ENCODE assay signal across 8 cellular contexts in the genomic region with DNA sequence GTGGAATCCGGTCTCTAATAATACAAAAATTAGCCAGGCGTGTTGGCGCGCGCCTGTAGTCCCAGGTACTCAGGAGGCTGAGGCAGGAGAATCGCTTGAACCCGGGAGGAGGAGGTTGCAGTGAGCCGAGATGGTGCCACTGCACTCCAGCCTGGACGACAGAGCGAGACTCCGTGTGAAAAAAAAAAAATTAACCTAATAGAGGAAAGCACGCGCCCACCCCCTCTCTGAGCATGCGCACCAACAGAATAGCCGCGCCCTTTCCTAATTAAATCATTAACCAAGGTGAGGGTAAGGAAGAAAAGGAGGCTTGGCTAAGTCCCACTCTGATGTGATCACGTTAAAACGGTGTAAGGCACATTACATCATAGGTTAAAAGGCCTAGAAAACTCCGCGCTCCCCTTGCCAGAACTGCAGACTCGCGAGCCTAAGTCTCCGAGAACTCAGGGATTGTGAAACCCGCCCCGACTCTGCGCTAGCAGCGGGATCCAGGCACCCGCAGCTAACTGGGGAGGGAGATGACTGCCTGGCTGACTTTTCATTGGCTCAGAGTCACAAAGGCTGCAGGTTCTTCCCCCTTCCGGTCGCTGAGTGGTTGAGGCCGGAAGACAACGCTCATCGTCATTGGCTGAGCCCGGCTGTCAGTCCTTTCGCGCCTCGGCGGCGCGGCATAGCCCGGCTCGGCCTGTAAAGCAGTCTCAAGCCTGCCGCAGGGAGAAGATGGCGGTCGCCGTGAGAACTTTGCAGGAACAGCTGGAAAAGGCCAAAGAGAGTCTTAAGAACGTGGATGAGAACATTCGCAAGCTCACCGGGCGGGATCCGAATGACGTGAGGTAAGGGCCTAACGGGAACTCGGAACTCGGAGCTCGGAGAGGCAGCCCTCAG. TPM values are rescaled to one million over a fixed set of nuclear protein-coding genes. Genes with fewer than 3 reads are reported as not detected.
DNase-seq lines count a peak whose midpoint lies in the region; ATAC-seq and TF ChIP-seq lines count a peak whose summit lies in the region.

A gene (plus strand): TSS at position 695 of the 885 bp plus-strand sequence. CDS start 26 bp downstream, at position 721.

- DNase-seq in NCI-H187 (lab: John Stamatoyannopoulos, UW): peak; percentile 95 to 98
- peak; percentile 86 to 100 (median 96) for DNase-seq in T-helper 2 cell
- DNase-seq in left ventricle myocardium superior: peak; percentile 96
- peak; percentile 98 for DNase-seq in prostate gland (ENCODE audit: low spot score)

- H3K4me3 ChIP-seq in prostate gland: peak within 1 kb of the TSS; percentile 76 to 83
- peak within 1 kb of the TSS; percentile 96 for H3K4me3 ChIP-seq in urinary bladder (ENCODE audit: low read depth, low read length)

- H3K4me1 ChIP-seq in prostate gland (replicated peaks) (no peaks in the 10 kb centered on the region), urinary bladder (ENCODE audit: insufficient read depth) (no peaks in the 10 kb centered on the region)

- no peaks in the 10 kb centered on the region for H3K27me3 ChIP-seq in prostate gland (replicated peaks; ENCODE audit: insufficient read depth)

- TF ChIP-seq CTCF in prostate gland (IDR thresholded peaks at IDR 0.05): peak in 3 of 4 experiments; percentile 4 to 32 (median 22)

- H3K9me3 ChIP-seq in prostate gland: no peaks in the 10 kb centered on the region

- H3K36me3 ChIP-seq in prostate gland: peaks cover 0 to 6% of the 10 kb centered on the region in 2 donors
- no peaks in the 10 kb centered on the region for H3K36me3 ChIP-seq in urinary bladder (ENCODE audit: insufficient read depth)

- TF ChIP-seq POLR2A in prostate gland (IDR thresholded peaks at IDR 0.05): peak; percentile 92

- H3K27ac ChIP-seq in angular gyrus (ENCODE audit: low read depth, low read length) (peak within 1 kb of the TSS; percentile 94), prostate gland (peak within 1 kb of the TSS; percentile 88 to 93), urinary bladder (ENCODE audit: low read depth) (peak within 1 kb of the TSS; percentile 93)

- WGBS in prostate gland: 5% methylated on average over 56 of the region's 56 CpGs
- 4% methylated on average over 56 of the region's 56 CpGs for WGBS in urinary bladder

- peak; percentile 92 for ATAC-seq in GM18498 (IDR thresholded peaks at IDR 0.05; ENCODE audit: unreplicated experiment)
- peak; percentile 89 for ATAC-seq in HG02938 (IDR thresholded peaks at IDR 0.05; ENCODE audit: unreplicated experiment)
- peak; percentile 96 for ATAC-seq in left ventricle myocardium superior

- intact Hi-C loops in left ventricle myocardium superior (cut with micrococcal nuclease): no loop called here
- intact Hi-C loops in prostate gland (cut with DNase I): loop anchor here (2.0 to 5.0 kb wide), 3 partner anchors 73 to 258 kb away; a partner anchor contains a TSS

RNA-seq across cellular contexts. Expression of the gene that starts here (rescaled TPM):
- total RNA-seq in left ventricle myocardium superior: 29.0 TPM
- 10 to 100 TPM; 29.8 to 32.7 TPM for total RNA-seq in prostate gland
- 38.4 TPM for total RNA-seq in urinary bladder
- polyA plus RNA-seq in urinary bladder: 35.7 TPM

Comparison
In these comparisons a context has a peak if more than half of its experiments do, and no peak if none do; other contexts are left out.
1. Peak in every context shown above with its lines: DNase-seq, ATAC-seq, H3K4me3 ChIP-seq and H3K27ac ChIP-seq.